In genomic region chr17:27353469-27354050, GRCh38 we compare ENCODE assay signal across 8 cellular contexts. TPM values are rescaled to one million over a fixed set of nuclear protein-coding genes. Genes with fewer than 3 reads are reported as not detected.
DNase-seq lines count a peak whose midpoint lies in the region; ATAC-seq and TF ChIP-seq lines count a peak whose summit lies in the region.

No MANE protein-coding gene starts in this region.

- peak overlapping the region; percentile 79 for H3K9ac ChIP-seq in NT2/D1 (ENCODE audit: insufficient read length, low read depth)

- H3K36me3 ChIP-seq in NT2/D1 (ENCODE audit: insufficient read depth, insufficient read length, low read length) (peaks cover 6% of the 10 kb centered on the region), mucosa of descending colon (ENCODE audit: low read depth) (no peaks in the 10 kb centered on the region)

- H3K4me1 ChIP-seq in NT2/D1 (ENCODE audit: insufficient read depth, insufficient read length) (peaks cover 7% of the 10 kb centered on the region), mucosa of descending colon (ENCODE audit: low read depth) (peaks cover 12% of the 10 kb centered on the region)

- no peaks in the 10 kb centered on the region for H3K27me3 ChIP-seq in NT2/D1 (ENCODE audit: insufficient read depth, insufficient read length)

- TF ChIP-seq CTCF in GM20000 (IDR thresholded peaks at IDR 0.05; ENCODE audit: extremely low read depth, missing control alignments) (peak; percentile 96), mucosa of descending colon (IDR thresholded peaks at IDR 0.05) (peak; percentile 95)

- intact Hi-C loops in mucosa of descending colon (cut with DNase I, micrococcal nuclease) = loop anchor here (5.0 to 10.0 kb wide), 2 partner anchors 81 to 249 kb away; no protein-coding TSS in a partner anchor

- ATAC-seq in mucosa of descending colon = peak; percentile 96

- H3K4me3 ChIP-seq in NT2/D1 (ENCODE audit: insufficient read length, low read depth) (peak overlapping the region; percentile 62), mucosa of descending colon (peak overlapping the region; percentile 20)

- peak; percentile 96 for DNase-seq in Caki2 (ENCODE audit: low read depth)
- DNase-seq in GM20000 (ENCODE audit: low spot score) = peak; percentile 98
- peak; percentile 95 for DNase-seq in HT-29 (ENCODE audit: low spot score)
- DNase-seq in NT2/D1 (ENCODE audit: low read depth, low spot score) = peak; percentile 70
- DNase-seq in activated T-cell treated with anti-CD3 and anti-CD28 coated beads for 1 hour (ENCODE audit: low read depth) = peak; percentile 79
- peak; percentile 97 for DNase-seq in epidermal melanocyte (ENCODE audit: insufficient read length, low spot score)
- DNase-seq in mucosa of descending colon = peak; percentile 86 to 94 (median 94)
- DNase-seq in stimulated activated CD8-positive, alpha-beta memory T cell treated with anti-CD3 and anti-CD28 coated beads, Interleukin-4, amount 100 ng/mL, for 1 hour (ENCODE audit: low read depth in 2 of 2, low spot score in 1 of 2) = peak; percentile 60 to 77

- H3K9me3 ChIP-seq in NT2/D1 (ENCODE audit: insufficient read depth, low read length) (peaks cover 6% of the 10 kb centered on the region), mucosa of descending colon (no peaks in the 10 kb centered on the region)

- in situ Hi-C loops in Caki2 (cut with HindIII; ENCODE audit: low pct_unique_long_range_greater_than_20kb, low sequenced_read_pairs) = no loop called here

RNA-seq across cellular contexts. Expression of gene WSB1, which starts 59.6 kb away (rescaled TPM):
- 28.0 and 47.5 TPM in 2 replicates for total RNA-seq in Caki2 (2014; rRNA removed; shearing (Covaris generic); ENCODE audit: low replicate concordance)
- total RNA-seq in HT-29 (2014; rRNA removed; shearing (Covaris generic)) = 32.0 and 53.2 TPM in 2 replicates
- 100 to 1,000 TPM; 115 to 149 (median 137) TPM for total RNA-seq in mucosa of descending colon

Comparison
In these comparisons a context has a peak if more than half of its experiments do, and no peak if none do; other contexts are left out.
1. Peak in every context shown above with its lines: DNase-seq, ATAC-seq and H3K4me3 ChIP-seq.